8 cellular contexts compared by ENCODE assay signal in the genomic region with DNA sequence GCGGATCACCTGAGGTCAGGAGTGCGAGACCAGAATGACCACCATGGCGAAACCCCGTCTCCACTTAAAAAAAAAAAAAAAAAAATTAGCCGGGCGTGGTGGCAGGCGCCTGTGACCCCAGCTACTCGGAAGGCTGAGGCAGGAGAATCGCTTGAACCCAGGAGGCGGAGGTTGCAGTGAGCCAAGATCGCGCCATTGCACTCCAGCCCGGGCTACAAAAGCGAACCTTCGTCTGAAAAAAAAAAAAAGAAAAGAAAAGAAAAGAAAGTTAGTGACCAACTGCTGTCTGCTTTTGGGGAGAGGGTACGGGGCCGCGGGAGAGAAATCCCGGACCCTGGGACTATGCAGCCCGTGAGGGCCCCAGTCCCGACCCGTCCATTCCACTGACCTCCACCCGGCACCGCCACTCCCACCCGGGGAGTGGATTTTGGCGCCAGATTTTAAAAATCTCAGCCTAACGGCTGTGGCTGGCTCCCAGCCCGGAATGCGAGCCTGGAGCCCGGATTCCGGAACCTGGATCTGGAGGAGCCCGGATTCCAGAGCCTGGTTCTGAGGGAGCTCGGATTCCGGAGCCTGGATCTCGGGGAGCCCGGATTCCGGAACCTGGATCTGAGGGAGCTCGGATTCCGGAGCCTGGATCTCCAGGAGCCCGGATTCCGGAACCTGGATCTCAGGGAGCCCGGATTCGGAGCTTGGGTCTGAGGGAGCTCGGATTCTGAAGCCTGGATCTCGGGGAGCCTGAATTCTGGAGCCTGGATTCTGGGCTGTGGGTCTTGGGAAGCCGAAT. TPM values are rescaled to one million over a fixed set of nuclear protein-coding genes. Genes with fewer than 3 reads are reported as not detected.
A peak's percentile ranks its signal among the peaks of the same experiment; 100 is the strongest.
DNase-seq lines count a peak whose midpoint lies in the region; ATAC-seq and TF ChIP-seq lines count a peak whose summit lies in the region.

No MANE protein-coding gene starts in this region.

- no peak overlapping the region for H3K9ac ChIP-seq in muscle layer of colon (ENCODE audit: low read length)

- no peaks in the 10 kb centered on the region for H3K27me3 ChIP-seq in muscle layer of colon (ENCODE audit: control insufficient read depth in 1 of 2, insufficient read depth in 2 of 2, low read length in 2 of 2)
- H3K27me3 ChIP-seq in aorta (ENCODE audit: control insufficient read depth in 1 of 2, insufficient read depth in 2 of 2, low read length in 1 of 2), result no peaks in the 10 kb centered on the region

- H3K4me1 ChIP-seq in muscle layer of colon (ENCODE audit: insufficient read depth, low read length) (peaks cover 4% of the 10 kb centered on the region), aorta (ENCODE audit: control insufficient read depth in 1 of 2, insufficient read depth in 2 of 2, low read length in 2 of 2) (no peaks in the 10 kb centered on the region)

- no peak overlapping the region for H3K27ac ChIP-seq in muscle layer of colon (ENCODE audit: low read depth, low read length)
- peak overlapping the region in 1 of 2 donors; percentile 25 for H3K27ac ChIP-seq in aorta (ENCODE audit: low read depth in 1 of 2, low read length in 2 of 2)

- H3K9me3 ChIP-seq in muscle layer of colon (ENCODE audit: low read length), result no peaks in the 10 kb centered on the region
- H3K9me3 ChIP-seq in aorta (ENCODE audit: control insufficient read depth, low read length), result no peaks in the 10 kb centered on the region

- H3K4me3 ChIP-seq in muscle layer of colon (ENCODE audit: low read depth in 1 of 2, low read length in 2 of 2) (peak overlapping the region; percentile 59 to 61), aorta (ENCODE audit: low read length in 2 of 2) (no peak overlapping the region)

- no peaks in the 10 kb centered on the region for H3K36me3 ChIP-seq in muscle layer of colon (ENCODE audit: insufficient read depth, low read length)
- H3K36me3 ChIP-seq in aorta (ENCODE audit: control insufficient read depth in 1 of 2, insufficient read depth in 2 of 2, low read length in 1 of 2), result no peaks in the 10 kb centered on the region

- peak; percentile 92 for ATAC-seq in aorta (ENCODE audit: low FRiP score)
- ATAC-seq in GM18498 (IDR thresholded peaks at IDR 0.05; ENCODE audit: unreplicated experiment), result no peak

- CTCF ChIA-PET in HEK293T (lab: Yijun Ruan, JAX), result interaction anchor here (0.7 to 1.2 kb wide), 3 partner anchors 35 to 125 kb away, joined by 3 to 5 read pairs (median 4); partner anchors contain the start of gene TIMM13

- intact Hi-C loops in aorta (cut with DNase I), result no loop called here

- WGBS in aorta, 2 donors, result 5 to 7% methylated on average over 45 to 46 of the region's 46 CpGs

- POLR2A ChIA-PET in HEK293T (lab: Yijun Ruan, JAX), result interaction anchor here (0.7 to 1.8 kb wide), 5 partner anchors 11 to 148 kb away, joined by 3 to 14 read pairs (median 5); partner anchors contain the start of genes GADD45B and TIMM13

- DNase-seq in AG20443 (ENCODE audit: low spot score) (peak; percentile 92), HEK293T (ENCODE audit: extremely low spot score) (peak; percentile 62), SW480 (ENCODE audit: low spot score) (peak; percentile 80), fibroblast of peridontal ligament (ENCODE audit: extremely low read depth) (peak; percentile 99), aorta (peak; percentile 91 to 94), NCI-H1436 (lab: John Stamatoyannopoulos, UW) (no peak)

TF ChIP-seq in HEK293T, 16 proteins besides CTCF, POLR2A, EP300 and RAD21:
- no peak for TF ChIP-seq SUZ12 (IDR thresholded peaks at IDR 0.05)
- peak; percentile 59; the same call in 1 of the 2 replicates for TF ChIP-seq ZNF384 (IDR thresholded peaks at IDR 0.05)
- no peak for TF ChIP-seq PKNOX1 (IDR thresholded peaks at IDR 0.05)
- TF ChIP-seq TARDBP (IDR thresholded peaks at IDR 0.05), result 0 out of 2 replicates have a peak, but pooled peaks have one; percentile 36
- no peak; the same call in 1 of the 2 replicates for TF ChIP-seq ARNT (IDR thresholded peaks at IDR 0.05)
- peak; percentile 92; the same call in 1 of the 2 replicates for TF ChIP-seq FOXM1 (IDR thresholded peaks at IDR 0.05; ENCODE audit: borderline replicate concordance)
TF ChIP-seq in HEK293T: peak in this region for 3.

RNA-seq across cellular contexts. Expression of gene LMNB2, which starts 6.1 kb away (rescaled TPM):
- 10 to 100 TPM; 18.0 to 19.7 TPM for total RNA-seq in aorta
- 1 to 10 TPM; 7.1 to 7.4 TPM for polyA plus RNA-seq in aorta

RNA-seq across cellular contexts. Expression of gene GADD45B, which starts 13.1 kb away (rescaled TPM):
- 100 to 1,000 TPM in 1 of 2 donors, 10 to 100 TPM in 1; 99.5 to 185 TPM for total RNA-seq in aorta
- polyA plus RNA-seq in aorta, result 100 to 1,000 TPM; 127 to 262 TPM

RNA-seq across cellular contexts. Expression of gene TIMM13, which starts 35.4 kb away (rescaled TPM):
- 10 to 100 TPM; 27.8 to 32.7 TPM for total RNA-seq in aorta
- 10 to 100 TPM; 41.7 to 41.9 TPM for polyA plus RNA-seq in aorta

Comparison
In these comparisons a context has a peak if more than half of its experiments do, and no peak if none do; other contexts are left out.
1. H3K4me3 ChIP-seq: peak in muscle layer of colon (2 of 2); none in aorta (0 of 2).